Comparison of ENCODE assay signal across 8 cellular contexts in the genomic region with DNA sequence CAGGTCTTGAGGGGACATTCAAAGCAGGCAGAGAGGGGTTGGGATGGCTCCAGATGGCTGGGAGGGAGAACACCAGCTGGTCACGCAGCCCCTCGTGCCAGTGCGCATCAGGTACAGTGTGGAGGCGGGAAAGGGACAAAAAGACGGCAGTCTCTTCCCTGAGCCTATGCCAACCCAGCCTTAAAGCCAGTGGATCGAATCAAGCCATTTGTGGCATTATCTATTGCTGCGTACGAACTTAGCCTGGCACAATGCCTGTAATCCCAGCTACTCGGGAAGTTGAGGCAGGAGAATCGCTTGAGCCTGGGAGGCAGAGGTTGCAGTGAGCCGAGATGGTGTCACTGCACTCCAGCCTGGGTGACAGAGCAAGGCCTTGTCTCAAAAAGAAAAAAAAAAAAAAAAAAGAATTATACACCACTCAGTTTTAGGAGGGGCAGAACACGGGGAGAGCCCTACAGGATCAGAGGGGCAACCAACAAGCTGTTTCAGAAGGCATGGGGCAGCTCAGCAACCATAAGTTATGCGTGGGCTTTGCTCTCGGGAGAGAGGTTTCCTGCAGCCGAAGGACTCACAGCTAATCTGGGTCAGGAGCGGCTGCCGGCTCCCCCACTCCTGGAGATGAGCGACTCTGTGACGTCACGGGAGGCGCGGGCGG. TPM values are rescaled to one million over a fixed set of nuclear protein-coding genes. Genes with fewer than 3 reads are reported as not detected.
DNase-seq lines count a peak whose midpoint lies in the region; ATAC-seq and TF ChIP-seq lines count a peak whose summit lies in the region.

No MANE protein-coding gene starts in this region.

- H3K27ac Mint-ChIP-seq in IgD-negative memory B cell: peak overlapping the region; percentile 96 to 99 (median 97)
- peak overlapping the region; percentile 97 to 99 (median 98) for H3K27ac Mint-ChIP-seq in immature natural killer cell

- BruUV-seq in mammary epithelial cell (replicated peaks; lab: Mats Ljungman, UMichigan): TSS peak; percentile 43

- ATAC-seq in GM19467 (IDR thresholded peaks at IDR 0.05; ENCODE audit: unreplicated experiment): no peak

- peak overlapping the region; percentile 92 for H2AFZ ChIP-seq in mammary epithelial cell (ENCODE audit: low read depth, low read length)

- H3K36me3 ChIP-seq in mammary epithelial cell (ENCODE audit: insufficient read depth, low read length): peaks cover 4% of the 10 kb centered on the region

- 12% methylated on average over 17 of the region's 23 CpGs for WGBS in mammary epithelial cell (ENCODE audit: low coverage, missing lambda C conversion rate)

- CTCF ChIA-PET in mammary epithelial cell (lab: Charles Lee; ENCODE audit: low non-redundant PET): no interaction called here

- DNase-seq in NCI-H2196 (lab: John Stamatoyannopoulos, UW; ENCODE audit: unreplicated experiment) (peak; percentile 96), NCI-H2196 treated with DMSO at 0.1 percent for 48 hours (lab: John Stamatoyannopoulos, UW; ENCODE audit: unreplicated experiment) (no peak), T-helper 22 cell (ENCODE audit: low read depth) (peak; percentile 90), mammary epithelial cell (no peak), immature natural killer cell (peak in 2 of 3 donors; percentile 89 to 90), smooth muscle cell of the brain vasculature (ENCODE audit: low read depth, low spot score) (peak; percentile 77)

- H3K27me3 ChIP-seq in mammary epithelial cell (ENCODE audit: insufficient read depth, low read length): no peaks in the 10 kb centered on the region

- H3K36me3 Mint-ChIP-seq in IgD-negative memory B cell (peaks cover 4% of the 10 kb centered on the region), immature natural killer cell (peaks cover 0 to 7% (median 4%) of the 10 kb centered on the region in 3 donors)

- H3K4me1 Mint-ChIP-seq in IgD-negative memory B cell (peaks cover 21 to 24% (median 22%) of the 10 kb centered on the region in 3 donors), immature natural killer cell (peaks cover 41 to 56% of the 10 kb centered on the region in 2 donors)

- no peaks in the 10 kb centered on the region for H4K20me1 ChIP-seq in mammary epithelial cell (ENCODE audit: insufficient read depth, low read length)

- no peak for TF ChIP-seq CTCF in mammary epithelial cell (conservative IDR thresholded peaks at IDR 0.05 in 1 of 2, IDR thresholded peaks at IDR 0.05 in 1 of 2; ENCODE audit: extremely low read depth in 1 of 2, insufficient read depth in 1 of 2, low read depth in 1 of 2, low read length in 2 of 2)

- peak overlapping the region; percentile 76 to 100 (median 95) for H3K4me3 ChIP-seq in mammary epithelial cell (replicated peaks in 1 of 3; ENCODE audit: insufficient read depth in 1 of 3, low read depth in 2 of 3, low read length in 3 of 3)

- peak overlapping the region; percentile 18 for H3K27ac ChIP-seq in mammary epithelial cell (ENCODE audit: insufficient read depth, low read depth, low read length)

- H3K9me3 ChIP-seq in mammary epithelial cell (replicated peaks; ENCODE audit: insufficient read depth, low read length): no peaks in the 10 kb centered on the region

- peaks cover 44% of the 10 kb centered on the region for H3K79me2 ChIP-seq in mammary epithelial cell (ENCODE audit: insufficient read depth, low read length)

- in situ Hi-C loops in mammary epithelial cell (cut with MboI; ENCODE audit: low sequenced_read_pairs in 2 of 2): no loop called here

- dilution Hi-C loops in mammary epithelial cell (cut with HindIII; ENCODE audit: low sequenced_read_pairs): no loop called here

- peak overlapping the region; percentile 73 for H3K4me2 ChIP-seq in mammary epithelial cell (ENCODE audit: insufficient read depth, low read depth, low read length)

- H3K27me3 Mint-ChIP-seq in IgD-negative memory B cell (peaks cover 1% of the 10 kb centered on the region), immature natural killer cell (ENCODE audit: low read depth in 3 of 3) (peaks cover 9 to 12% (median 10%) of the 10 kb centered on the region in 3 donors)

- intact Hi-C loops in mammary epithelial cell (cut with micrococcal nuclease): loop anchor here (1.0 to 10.0 kb wide), 3 partner anchors 21 to 1039 kb away; a partner anchor contains a TSS

- H3K9me3 Mint-ChIP-seq in IgD-negative memory B cell (no peaks in the 10 kb centered on the region), immature natural killer cell (no peaks in the 10 kb centered on the region)

- peak overlapping the region; percentile 98 to 100 (median 99) for H3K4me3 Mint-ChIP-seq in IgD-negative memory B cell
- H3K4me3 Mint-ChIP-seq in immature natural killer cell: peak overlapping the region; percentile 98 to 99 (median 99)

- H3K4me1 ChIP-seq in mammary epithelial cell (ENCODE audit: insufficient read depth, low read length): peaks cover 16% of the 10 kb centered on the region

- peak overlapping the region; percentile 31 for H3K9ac ChIP-seq in mammary epithelial cell (ENCODE audit: insufficient read depth, low read length)

RNA-seq across cellular contexts. Expression of a gene that starts 0.4 kb away (rescaled TPM):
- polyA plus RNA-seq in IgD-negative memory B cell (367 TPM), mammary epithelial cell (434 TPM), immature natural killer cell (1,000 to 10,000 TPM in 1 of 3 donors, 100 to 1,000 TPM in 2; 742 to 1,051 (median 942) TPM)
- total RNA-seq in mammary epithelial cell: 100 to 1,000 TPM in 1 of 2 donors, 10 to 100 TPM in 1; 77.0 to 195 TPM
- polyA minus RNA-seq in mammary epithelial cell: 78.7 TPM

RNA-seq across cellular contexts. Expression of a gene that starts 23.4 kb away (rescaled TPM):
- polyA plus RNA-seq in IgD-negative memory B cell (38.4 TPM), mammary epithelial cell (14.4 TPM), immature natural killer cell (10 to 100 TPM; 27.8 to 37.1 (median 33.9) TPM)
- total RNA-seq in mammary epithelial cell: 10 to 100 TPM; 21.8 to 22.4 TPM
- polyA minus RNA-seq in mammary epithelial cell: 17.4 TPM

RNA-seq across cellular contexts. Expression of a gene that starts 55.5 kb away (rescaled TPM):
- polyA plus RNA-seq in IgD-negative memory B cell (not detected), mammary epithelial cell (0.25 TPM), immature natural killer cell (not detected)
- 1 to 10 TPM in 1 of 2 donors, under 1 TPM in 1; 0.17 to 1.6 TPM for total RNA-seq in mammary epithelial cell
- not detected for polyA minus RNA-seq in mammary epithelial cell

Comparison
In these comparisons a context has a peak if more than half of its experiments do, and no peak if none do; other contexts are left out.
1. DNase-seq: peak in NCI-H2196 (single experiment), T-helper 22 cell (single experiment), immature natural killer cell (2 of 3) and smooth muscle cell of the brain vasculature (single experiment); none in NCI-H2196 treated with DMSO at 0.1 percent for 48 hours (single experiment) and mammary epithelial cell (single experiment).